Comparison of ENCODE assay signal across 18 cellular contexts in genomic region chr22:35451602-35452001, GRCh38. TPM values are rescaled to one million over a fixed set of nuclear protein-coding genes. Genes with fewer than 3 reads are reported as not detected.
DNase-seq lines count a peak whose midpoint lies in the region; ATAC-seq and TF ChIP-seq lines count a peak whose summit lies in the region.
"Had no signal": no experiment of that assay in that cellular context is flagged by ENCODE, and none has a peak within 500 bp of the region (broad histone marks: within the 10 kb centered on the region; RNA-seq: fewer than 3 reads in every experiment).

No MANE protein-coding gene starts in this region.

- CTCF ChIA-PET in naive thymus-derived CD4-positive, alpha-beta T cell (lab: Charles Lee), result no interaction called here

- H3K27me3 ChIP-seq in naive thymus-derived CD4-positive, alpha-beta T cell (ENCODE audit: control insufficient read depth in 2 of 2, insufficient read depth in 2 of 2, low read length in 2 of 2), result no peaks in the 10 kb centered on the region

- peaks cover 46% of the 10 kb centered on the region for H3K4me1 Mint-ChIP-seq in brain
- H3K4me1 Mint-ChIP-seq in neural crest cell, result peaks cover 11% of the 10 kb centered on the region
- peaks cover 0 to 10% (median 0%) of the 10 kb centered on the region in 7 donors for H3K4me1 Mint-ChIP-seq in naive thymus-derived CD4-positive, alpha-beta T cell

- H3K27ac ChIP-seq in naive thymus-derived CD4-positive, alpha-beta T cell (ENCODE audit: low read depth, low read length), result no peak overlapping the region

- intact Hi-C loops in naive thymus-derived CD4-positive, alpha-beta T cell (cut with micrococcal nuclease), result no loop called here

- no peak for TF ChIP-seq CTCF in brain (conservative IDR thresholded peaks at IDR 0.05)
- TF ChIP-seq CTCF in neural crest cell (conservative IDR thresholded peaks at IDR 0.05), result no peak

- H3K9me3 ChIP-seq in naive thymus-derived CD4-positive, alpha-beta T cell (ENCODE audit: control insufficient read depth in 2 of 3, low read length in 3 of 3), result no peaks in the 10 kb centered on the region

- ATAC-seq in naive thymus-derived CD4-positive, alpha-beta T cell, result no peak
- ATAC-seq in GM18517 (IDR thresholded peaks at IDR 0.05; ENCODE audit: unreplicated experiment), result no peak
- ATAC-seq: activated CD8-positive, alpha-beta T cell treated with anti-CD3 and anti-CD28 coated beads for 36 hours; naive thymus-derived CD8-positive, alpha-beta T cell had no signal

- H3K4me1 ChIP-seq in naive thymus-derived CD4-positive, alpha-beta T cell (ENCODE audit: control insufficient read depth in 2 of 2, insufficient read depth in 2 of 2, low read length in 2 of 2), result no peaks in the 10 kb centered on the region

- H3K27me3 Mint-ChIP-seq in brain (no peaks in the 10 kb centered on the region), neural crest cell (ENCODE audit: low read depth) (peaks cover 9% of the 10 kb centered on the region)
- no peaks in the 10 kb centered on the region for H3K27me3 Mint-ChIP-seq in naive thymus-derived CD4-positive, alpha-beta T cell
- H3K27me3 Mint-ChIP-seq: activated CD8-positive, alpha-beta T cell treated with anti-CD3 and anti-CD28 coated beads for 36 hours; B cell; memory B cell had no signal

- POLR2A ChIA-PET in naive thymus-derived CD4-positive, alpha-beta T cell (lab: Charles Lee), result no interaction called here

- H3K36me3 Mint-ChIP-seq in brain, result no peaks in the 10 kb centered on the region
- peaks cover 4% of the 10 kb centered on the region for H3K36me3 Mint-ChIP-seq in neural crest cell (ENCODE audit: low read depth)
- H3K36me3 Mint-ChIP-seq in naive thymus-derived CD4-positive, alpha-beta T cell, result peaks cover 0 to 11% (median 7%) of the 10 kb centered on the region in 5 donors

- H3K27ac Mint-ChIP-seq in brain (peak overlapping the region in 4 of 5 experiments; percentile 46 to 96 (median 70)), neural crest cell (ENCODE audit: unreplicated experiment) (peak overlapping the region; percentile 64)
- H3K27ac Mint-ChIP-seq in naive thymus-derived CD4-positive, alpha-beta T cell, result no peak overlapping the region
- H3K27ac Mint-ChIP-seq: activated CD8-positive, alpha-beta T cell treated with anti-CD3 and anti-CD28 coated beads for 36 hours; B cell; memory B cell had no signal

- DNase-seq in NCI-H82 (lab: John Stamatoyannopoulos, UW), result peak; percentile 45
- DNase-seq in NCI-H82 treated with DMSO at 0.1 percent for 48 hours (lab: John Stamatoyannopoulos, UW; ENCODE audit: unreplicated experiment), result no peak
- DNase-seq in neural crest cell (ENCODE audit: low read depth, low spot score), result no peak
- no peak for DNase-seq in naive thymus-derived CD4-positive, alpha-beta T cell
- no peak for DNase-seq in NK-92 (lab: John Stamatoyannopoulos, UW; ENCODE audit: unreplicated experiment)
- DNase-seq in NCI-H526 treated with DMSO at 0.1 percent for 48 hours (lab: John Stamatoyannopoulos, UW), result no peak
- DNase-seq: activated CD4-positive, CD25-positive, alpha-beta regulatory T cell treated with anti-CD3 and anti-CD28 coated beads, Interleukin-2, amount 50 U/mL, for 72 hours; activated CD8-positive, alpha-beta T cell treated with anti-CD3 and anti-CD28 coated beads for 36 hours; activated T-cell treated with anti-CD3 and anti-CD28 coated beads for 4 hours; cortex of kidney; Karpas-422; naive thymus-derived CD8-positive, alpha-beta T cell; NCI-H187 treated with DMSO at 0.1 percent for 48 hours; T1000 had no signal

- H3K4me3 ChIP-seq in naive thymus-derived CD4-positive, alpha-beta T cell (ENCODE audit: low read length), result no peak overlapping the region

- no peak overlapping the region for H3K4me3 Mint-ChIP-seq in brain
- no peak overlapping the region for H3K4me3 Mint-ChIP-seq in neural crest cell
- H3K4me3 Mint-ChIP-seq in naive thymus-derived CD4-positive, alpha-beta T cell, result no peak overlapping the region
- H3K4me3 Mint-ChIP-seq: activated CD8-positive, alpha-beta T cell treated with anti-CD3 and anti-CD28 coated beads for 36 hours; B cell; memory B cell; naive thymus-derived CD8-positive, alpha-beta T cell had no signal

- peaks cover 0 to 8% (median 0%) of the 10 kb centered on the region in 3 experiments for H3K36me3 ChIP-seq in naive thymus-derived CD4-positive, alpha-beta T cell (ENCODE audit: control insufficient read depth in 2 of 3, insufficient read depth in 3 of 3, low read length in 3 of 3)

- H3K9me3 Mint-ChIP-seq in brain (no peaks in the 10 kb centered on the region), neural crest cell (no peaks in the 10 kb centered on the region)
- H3K9me3 Mint-ChIP-seq in naive thymus-derived CD4-positive, alpha-beta T cell, result peaks cover 0 to 2% (median 0%) of the 10 kb centered on the region in 11 donors
- H3K9me3 Mint-ChIP-seq: activated CD8-positive, alpha-beta T cell treated with anti-CD3 and anti-CD28 coated beads for 36 hours; memory B cell; naive thymus-derived CD8-positive, alpha-beta T cell had no signal

RNA-seq across cellular contexts. Expression of gene MCM5, which starts 51.7 kb away (rescaled TPM):
- 66.6 TPM for polyA plus RNA-seq in brain (ENCODE audit: insufficient read depth, low read depth, low replicate concordance)
- total RNA-seq in neural crest cell, result 174 and 187 TPM in 2 replicates
- 100 to 1,000 TPM in 1 of 5 experiments, 10 to 100 TPM in 4; 34.7 to 208 (median 50.7) TPM for total RNA-seq in naive thymus-derived CD4-positive, alpha-beta T cell
- 10 to 100 TPM; 19.7 to 26.4 TPM for polyA plus RNA-seq in naive thymus-derived CD4-positive, alpha-beta T cell

Comparison
In these comparisons a context has a peak if more than half of its experiments do, and no peak if none do; other contexts are left out.
1. H3K27ac Mint-ChIP-seq: peak in brain (4 of 5) and neural crest cell (single experiment); none in naive thymus-derived CD4-positive, alpha-beta T cell (0 of 9).